11 cellular contexts compared by ENCODE assay signal in the genomic region with DNA sequence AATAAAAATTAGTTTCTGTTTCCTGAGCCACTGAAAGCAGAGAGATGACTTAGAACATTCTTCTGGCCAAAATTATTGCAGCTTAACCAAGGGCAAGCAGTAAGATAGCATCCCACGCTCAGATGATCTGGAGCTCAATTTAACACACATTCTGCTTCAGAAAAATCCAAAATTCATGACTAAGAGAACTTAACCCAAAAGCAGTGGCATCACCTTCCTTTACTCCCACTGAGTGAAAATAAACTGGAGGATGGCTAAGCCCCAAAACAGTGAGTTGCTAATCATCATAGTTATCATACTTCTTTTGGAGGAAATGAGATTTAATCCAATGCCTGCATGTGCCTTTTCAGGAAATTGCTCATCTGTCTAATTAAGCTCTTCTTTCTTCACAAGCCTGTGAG.
DNase-seq lines count a peak whose midpoint lies in the region; ATAC-seq and TF ChIP-seq lines count a peak whose summit lies in the region.
"Had no signal": no experiment of that assay in that cellular context is flagged by ENCODE, and none has a peak within 500 bp of the region (broad histone marks: within the 10 kb centered on the region; RNA-seq: fewer than 3 reads in every experiment).

No MANE protein-coding gene starts in this region.

- H2BK12ac ChIP-seq in mesenchymal stem cell (ENCODE audit: low read length in 2 of 2): no peak overlapping the region

- H3K4me1 ChIP-seq in mesenchymal stem cell (ENCODE audit: control insufficient read depth, insufficient read depth, low read depth, low read length): no peaks in the 10 kb centered on the region
- no peaks in the 10 kb centered on the region; the same call in 1 of the 2 replicates for H3K4me1 ChIP-seq in BE2C

- H2AK5ac ChIP-seq in mesenchymal stem cell (ENCODE audit: low read length, severe bottlenecking): no peak overlapping the region

- H3K27ac Mint-ChIP-seq in activated T-helper 2 cell treated with anti-CD3 and anti-CD28 coated beads, Interferon-gamma antibody, Interleukin-2, Interleukin-4, amounts not matched to agents 10 μg/mL and 5 μg/mL and 100 μg/mL, durations not matched to agents 14 hours and 24 hours and 36 hours: peak overlapping the region; percentile 39

- H4K8ac ChIP-seq in mesenchymal stem cell (ENCODE audit: low read length): no peak overlapping the region

- no peak overlapping the region for H3K4ac ChIP-seq in mesenchymal stem cell (ENCODE audit: low read depth in 1 of 2, low read length in 2 of 2)

- WGBS in mesenchymal stem cell: 92% methylated on average over 1 of the region's 1 CpG

- H3K27me3 Mint-ChIP-seq in activated T-helper 2 cell treated with anti-CD3 and anti-CD28 coated beads, Interferon-gamma antibody, Interleukin-2, Interleukin-4, amounts not matched to agents 10 μg/mL and 5 μg/mL and 100 μg/mL, durations not matched to agents 14 hours and 24 hours and 36 hours (ENCODE audit: low read depth): no peaks in the 10 kb centered on the region

- no peaks in the 10 kb centered on the region for H3K27me3 ChIP-seq in BJ (ENCODE audit: control insufficient read depth, insufficient read depth, low read length)
- no peaks in the 10 kb centered on the region for H3K27me3 ChIP-seq in HL-60 (ENCODE audit: insufficient read depth, poor library complexity, severe bottlenecking)
- H3K27me3 ChIP-seq in mesenchymal stem cell (ENCODE audit: control insufficient read depth in 1 of 2, insufficient read depth in 1 of 2, low read length in 2 of 2): no peaks in the 10 kb centered on the region
- H3K27me3 ChIP-seq in BE2C: no peaks in the 10 kb centered on the region

- DNase-seq in BJ (ENCODE audit: low read depth) (peak; percentile 71), HL-60 (ENCODE audit: low read depth in 1 of 2, low spot score in 1 of 2) (no peak), mesenchymal stem cell (no peak), BE2C (no peak), substantia nigra (lab: John Stamatoyannopoulos, UW) (no peak)
- no peak for DNase-seq in activated T-helper 2 cell treated with anti-CD3 and anti-CD28 coated beads, Interferon-gamma antibody, Interleukin-2, Interleukin-4, amounts not matched to agents 10 μg/mL and 5 μg/mL and 100 μg/mL, durations not matched to agents 14 hours and 24 hours and 36 hours (ENCODE audit: low spot score)
- DNase-seq: cerebellar nuclear complex, NCI-H187, Right ventricle myocardium superior had no signal

- no peak overlapping the region for H2BK5ac ChIP-seq in mesenchymal stem cell (ENCODE audit: low read depth, low read length, poor library complexity, severe bottlenecking)

- H3K14ac ChIP-seq in mesenchymal stem cell (ENCODE audit: low read length in 2 of 2): no peak overlapping the region

- peaks cover 14% of the 10 kb centered on the region for H3K9me3 Mint-ChIP-seq in activated T-helper 2 cell treated with anti-CD3 and anti-CD28 coated beads, Interferon-gamma antibody, Interleukin-2, Interleukin-4, amounts not matched to agents 10 μg/mL and 5 μg/mL and 100 μg/mL, durations not matched to agents 14 hours and 24 hours and 36 hours

- H4K91ac ChIP-seq in mesenchymal stem cell (ENCODE audit: low read length): no peak overlapping the region

- H3K9ac ChIP-seq in mesenchymal stem cell (ENCODE audit: low read length): peak overlapping the region; percentile 82

- H3K36me3 Mint-ChIP-seq in activated T-helper 2 cell treated with anti-CD3 and anti-CD28 coated beads, Interferon-gamma antibody, Interleukin-2, Interleukin-4, amounts not matched to agents 10 μg/mL and 5 μg/mL and 100 μg/mL, durations not matched to agents 14 hours and 24 hours and 36 hours (ENCODE audit: low read depth): peaks cover 18% of the 10 kb centered on the region

- H2BK15ac ChIP-seq in mesenchymal stem cell (ENCODE audit: low read depth, poor library complexity, severe bottlenecking): no peak overlapping the region

- H3K4me3 ChIP-seq in BJ (ENCODE audit: low read depth, low read length) (no peak overlapping the region), HL-60 (replicated peaks; ENCODE audit: insufficient read depth, low read length) (no peak overlapping the region), mesenchymal stem cell (ENCODE audit: insufficient read depth in 1 of 2, low read depth in 1 of 2, low read length in 2 of 2) (no peak overlapping the region), BE2C (ENCODE audit: low read depth, low read length) (no peak overlapping the region)

- H3K9me3 ChIP-seq in mesenchymal stem cell (ENCODE audit: control insufficient read depth, low read length) (no peaks in the 10 kb centered on the region), BE2C (no peaks in the 10 kb centered on the region)

- intact Hi-C loops in activated T-helper 2 cell treated with anti-CD3 and anti-CD28 coated beads, Interferon-gamma antibody, Interleukin-2, Interleukin-4, amounts not matched to agents 10 μg/mL and 5 μg/mL and 100 μg/mL, durations not matched to agents 14 hours and 24 hours and 36 hours (cut with micrococcal nuclease): loop anchor here (1.0 kb wide), 2 partner anchors 19 to 233 kb away; no protein-coding TSS in a partner anchor

- no peak overlapping the region for H2AFZ ChIP-seq in mesenchymal stem cell (ENCODE audit: low read depth, low read length)

- H3K4me1 Mint-ChIP-seq in activated T-helper 2 cell treated with anti-CD3 and anti-CD28 coated beads, Interferon-gamma antibody, Interleukin-2, Interleukin-4, amounts not matched to agents 10 μg/mL and 5 μg/mL and 100 μg/mL, durations not matched to agents 14 hours and 24 hours and 36 hours (ENCODE audit: low read depth): peaks cover 30% of the 10 kb centered on the region

- ATAC-seq in GM21515 (IDR thresholded peaks at IDR 0.05; ENCODE audit: unreplicated experiment) (no peak), GM21381 (IDR thresholded peaks at IDR 0.05; ENCODE audit: unreplicated experiment) (no peak)

- H2BK120ac ChIP-seq in mesenchymal stem cell (ENCODE audit: low read depth, low read length): no peak overlapping the region

- TF ChIP-seq CTCF in BJ (IDR thresholded peaks at IDR 0.05; ENCODE audit: insufficient read depth, low read depth, low read length) (no peak), HL-60 (IDR thresholded peaks at IDR 0.05; ENCODE audit: insufficient read depth, low read length) (no peak), BE2C (IDR thresholded peaks at IDR 0.05; ENCODE audit: low read depth, low read length) (no peak)

- H3K18ac ChIP-seq in mesenchymal stem cell (ENCODE audit: low read depth in 1 of 2, low read length in 2 of 2): no peak overlapping the region

- POLR2A ChIA-PET in BJ (lab: Charles Lee): interaction anchor here (0.5 kb wide), 1 partner anchor 92 kb away, joined by 3 read pairs; no protein-coding TSS in a partner anchor

- H3K36me3 ChIP-seq in BJ (ENCODE audit: control insufficient read depth, insufficient read depth, low read length) (no peaks in the 10 kb centered on the region), mesenchymal stem cell (ENCODE audit: control insufficient read depth in 1 of 2, insufficient read depth in 2 of 2, low read depth in 1 of 2, low read length in 2 of 2) (no peaks in the 10 kb centered on the region), BE2C (no peaks in the 10 kb centered on the region)

- CTCF ChIA-PET in BJ (lab: Yijun Ruan, JAX): interaction anchor here (0.6 to 1.0 kb wide), 2 partner anchors 20 to 23 kb away, joined by 3 to 4 read pairs; no protein-coding TSS in a partner anchor

- H3K23ac ChIP-seq in mesenchymal stem cell (ENCODE audit: low read length in 2 of 2): no peak overlapping the region

- H3K79me1 ChIP-seq in mesenchymal stem cell (replicated peaks; ENCODE audit: low read length, poor library complexity, severe bottlenecking): no peaks in the 10 kb centered on the region

- no peak overlapping the region for H3K4me3 Mint-ChIP-seq in activated T-helper 2 cell treated with anti-CD3 and anti-CD28 coated beads, Interferon-gamma antibody, Interleukin-2, Interleukin-4, amounts not matched to agents 10 μg/mL and 5 μg/mL and 100 μg/mL, durations not matched to agents 14 hours and 24 hours and 36 hours (ENCODE audit: low read depth)

- H3K27ac ChIP-seq in HL-60 (replicated peaks) (peak overlapping the region; percentile 72), mesenchymal stem cell (ENCODE audit: low read length, poor library complexity, severe bottlenecking) (no peak overlapping the region), substantia nigra (ENCODE audit: low read depth, low read length, poor library complexity, severe bottlenecking) (no peak overlapping the region)

- no peak overlapping the region for H3K4me2 ChIP-seq in mesenchymal stem cell (ENCODE audit: low read length, poor library complexity, severe bottlenecking)
